In the genomic region with DNA sequence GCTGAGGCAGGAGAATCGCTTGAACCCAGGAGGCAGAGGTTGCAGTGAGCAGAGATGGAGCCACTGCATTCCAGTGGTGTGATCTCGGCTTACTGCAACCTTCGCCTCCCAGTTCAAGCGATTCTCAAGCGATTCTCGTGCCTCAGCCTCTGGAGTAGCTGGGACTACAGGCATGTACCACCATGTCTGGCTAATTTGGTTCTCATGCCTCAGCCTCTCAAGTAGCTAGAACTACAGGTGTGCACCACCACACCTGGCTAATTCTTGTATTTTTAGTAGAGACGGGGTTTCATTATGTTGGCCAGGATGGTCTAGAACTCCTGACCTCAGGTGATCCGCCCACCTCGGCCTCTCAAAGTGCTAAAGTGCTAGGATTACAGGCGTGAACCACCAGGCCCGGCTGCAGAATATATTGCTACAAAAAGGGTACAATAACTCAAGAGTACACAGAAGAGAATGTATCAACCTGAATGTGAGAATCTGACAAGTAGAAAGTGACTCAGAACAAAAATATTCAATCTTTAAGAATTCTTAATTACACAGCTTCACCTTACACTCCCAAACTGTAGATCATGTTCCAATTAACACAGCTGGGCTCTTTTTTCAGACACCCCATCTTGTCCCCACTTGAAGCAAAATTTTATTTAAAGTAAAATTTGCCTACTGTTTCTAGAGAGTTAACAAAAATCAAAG, we compare ENCODE assay signal across 8 cellular contexts. TPM values are rescaled to one million over a fixed set of nuclear protein-coding genes. Genes with fewer than 3 reads are reported as not detected.
DNase-seq lines count a peak whose midpoint lies in the region; ATAC-seq, FAIRE-seq and TF ChIP-seq lines count a peak whose summit lies in the region.
"Not testable (repeated sequence)": the region's sequence is repeated elsewhere in the genome, so short reads cannot be mapped to it uniquely, and the experiment has no call there.

No MANE protein-coding gene starts in this region.

- not testable (repeated sequence) for FAIRE-seq in pancreas (lab: Jason Lieb, UNC)

- 44 to 75% methylated on average over 4 to 11 of the region's 11 CpGs for WGBS in esophagus squamous epithelium, 2 donors
- WGBS in pancreas, 2 donors = 90 to 91% methylated on average over 11 of the region's 11 CpGs
- 84 to 88% methylated on average over 11 of the region's 11 CpGs for WGBS in tibial nerve, 2 donors

- not testable (repeated sequence) for TF ChIP-seq EP300 in tibial nerve (IDR thresholded peaks at IDR 0.05)

- H3K9me3 ChIP-seq in CD4-positive, alpha-beta memory T cell (ENCODE audit: control insufficient read depth in 1 of 2, low read length in 2 of 2); esophagus squamous epithelium; left lung; pancreas; tibial nerve: not testable (repeated sequence)

- intact Hi-C loops in CD4-positive, alpha-beta memory T cell (cut with micrococcal nuclease); left lung (cut with DNase I); pancreas (cut with DNase I): not testable (repeated sequence)
- intact Hi-C loops in esophagus squamous epithelium (cut with DNase I) = loop anchor here (10.0 kb wide), 1 partner anchor 94 kb away; a partner anchor contains a TSS

- not testable (repeated sequence) for TF ChIP-seq CTCF in VCaP (conservative IDR thresholded peaks at IDR 0.05); astrocyte of the cerebellum (IDR thresholded peaks at IDR 0.05; ENCODE audit: low read depth, low read length, missing control alignments); esophagus squamous epithelium (IDR thresholded peaks at IDR 0.05); left lung (IDR thresholded peaks at IDR 0.05); pancreas (IDR thresholded peaks at IDR 0.05); tibial nerve (IDR thresholded peaks at IDR 0.05)

- ATAC-seq in left lung, pancreas: not testable (repeated sequence)

- CTCF ChIA-PET in CD4-positive, alpha-beta memory T cell (lab: Charles Lee; ENCODE audit: partially characterized antibody) = interaction anchor here (0.9 to 1.8 kb wide), 2 partner anchors 10 to 61 kb away, joined by 3 to 7 read pairs; no protein-coding TSS in a partner anchor

- peak overlapping the region; percentile 41 to 99 (median 96) for H3K4me3 Mint-ChIP-seq in CD4-positive, alpha-beta memory T cell
- peak overlapping the region; percentile 91 to 97 (median 96) for H3K4me3 Mint-ChIP-seq in IgD-negative memory B cell

- not testable (repeated sequence) for H3K36me3 ChIP-seq in CD4-positive, alpha-beta memory T cell (ENCODE audit: insufficient read depth, low read length); esophagus squamous epithelium; left lung; pancreas; tibial nerve

- in situ Hi-C loops in astrocyte of the cerebellum (cut with HindIII; ENCODE audit: low sequenced_read_pairs) = loop anchor here (5.0 kb wide), 1 partner anchor 46 kb away; no protein-coding TSS in a partner anchor

- POLR2A ChIA-PET in CD4-positive, alpha-beta memory T cell (lab: Charles Lee; ENCODE audit: partially characterized antibody) = interaction anchor here (3.6 to 3.7 kb wide), 2 partner anchors 90 to 95 kb away, joined by 18 to 55 read pairs; a partner anchor contains a TSS

- peaks cover 0 to 15% of the 10 kb centered on the region in 2 donors for H3K36me3 Mint-ChIP-seq in CD4-positive, alpha-beta memory T cell
- H3K36me3 Mint-ChIP-seq in IgD-negative memory B cell = not testable (repeated sequence)

- not testable (repeated sequence) for H3K9me3 Mint-ChIP-seq in CD4-positive, alpha-beta memory T cell; IgD-negative memory B cell

- H3K27me3 Mint-ChIP-seq in CD4-positive, alpha-beta memory T cell; IgD-negative memory B cell: not testable (repeated sequence)

- peak overlapping the region in 6 of 7 donors; percentile 23 to 100 (median 98) for H3K27ac Mint-ChIP-seq in CD4-positive, alpha-beta memory T cell
- H3K27ac Mint-ChIP-seq in IgD-negative memory B cell = peak overlapping the region in 2 of 3 donors; percentile 88 to 93

- H3K27ac ChIP-seq in CD4-positive, alpha-beta memory T cell (ENCODE audit: low read depth, low read length) = not testable (repeated sequence)
- peak overlapping the region; percentile 96 for H3K27ac ChIP-seq in VCaP
- H3K27ac ChIP-seq in esophagus squamous epithelium = peak overlapping the region; percentile 9 to 100 (median 99)
- H3K27ac ChIP-seq in left lung = peak overlapping the region in 1 of 2 donors; percentile 99
- peak overlapping the region in 2 of 4 donors; percentile 99 to 100 for H3K27ac ChIP-seq in pancreas
- H3K27ac ChIP-seq in tibial nerve = peak overlapping the region in 3 of 4 donors; percentile 93 to 100 (median 97)

- peaks cover 47% of the 10 kb centered on the region for H3K4me1 ChIP-seq in CD4-positive, alpha-beta memory T cell (ENCODE audit: insufficient read depth, low read length)
- H3K4me1 ChIP-seq in esophagus squamous epithelium = peaks cover 7 to 59% (median 17%) of the 10 kb centered on the region in 3 donors
- H3K4me1 ChIP-seq in left lung = peaks cover 11 to 38% of the 10 kb centered on the region in 2 donors
- peaks cover 6 to 14% (median 7%) of the 10 kb centered on the region in 3 donors for H3K4me1 ChIP-seq in pancreas
- H3K4me1 ChIP-seq in tibial nerve = peaks cover 0 to 38% (median 25%) of the 10 kb centered on the region in 4 donors

- not testable (repeated sequence) for H3K4me3 ChIP-seq in CD4-positive, alpha-beta memory T cell (ENCODE audit: low read length in 2 of 2)
- H3K4me3 ChIP-seq in astrocyte of the cerebellum (ENCODE audit: low read depth, low read length) (peak overlapping the region; percentile 93), esophagus squamous epithelium (peak overlapping the region; percentile 81 to 99 (median 90)), left lung (peak overlapping the region; percentile 83 to 89), pancreas (peak overlapping the region in 3 of 4 donors; percentile 86 to 100 (median 88)), tibial nerve (peak overlapping the region in 3 of 4 donors; percentile 88 to 99 (median 94))

- DNase-seq in CD4-positive, alpha-beta memory T cell; astrocyte of the cerebellum (ENCODE audit: low read depth); esophagus squamous epithelium (lab: John Stamatoyannopoulos, UW); left lung; pancreas; tibial nerve (ENCODE audit: low spot score in 2 of 2): not testable (repeated sequence)

- not testable (repeated sequence) for TF ChIP-seq POLR2A in esophagus squamous epithelium (IDR thresholded peaks at IDR 0.05); tibial nerve (IDR thresholded peaks at IDR 0.05)

- H3K4me1 Mint-ChIP-seq in CD4-positive, alpha-beta memory T cell = peaks cover 23 to 53% (median 34%) of the 10 kb centered on the region in 4 donors
- H3K4me1 Mint-ChIP-seq in IgD-negative memory B cell = peaks cover 27 to 32% (median 31%) of the 10 kb centered on the region in 3 donors

- H3K27me3 ChIP-seq in CD4-positive, alpha-beta memory T cell (ENCODE audit: insufficient read depth, low read length); esophagus squamous epithelium; left lung; pancreas; tibial nerve: not testable (repeated sequence)

RNA-seq across cellular contexts. Expression of a gene that starts 2.2 kb away (rescaled TPM):
- 10 to 100 TPM; 60.4 to 61.6 TPM for total RNA-seq in CD4-positive, alpha-beta memory T cell
- polyA plus RNA-seq in CD4-positive, alpha-beta memory T cell = 10 to 100 TPM; 14.1 to 24.0 TPM
- polyA plus RNA-seq in IgD-negative memory B cell (28.5 TPM), pancreas (10 to 100 TPM in 1 of 2 donors, 1 to 10 TPM in 1; 6.7 to 12.5 TPM)
- total RNA-seq in esophagus squamous epithelium (10 to 100 TPM; 35.1 to 69.2 (median 64.0) TPM), left lung (10 to 100 TPM; 75.2 to 86.1 TPM), pancreas (10 to 100 TPM; 24.8 to 40.2 (median 27.8) TPM), tibial nerve (10 to 100 TPM; 70.5 to 85.3 (median 73.2) TPM)
